ENCODE assay signal across 1 cellular context in the genomic region with DNA sequence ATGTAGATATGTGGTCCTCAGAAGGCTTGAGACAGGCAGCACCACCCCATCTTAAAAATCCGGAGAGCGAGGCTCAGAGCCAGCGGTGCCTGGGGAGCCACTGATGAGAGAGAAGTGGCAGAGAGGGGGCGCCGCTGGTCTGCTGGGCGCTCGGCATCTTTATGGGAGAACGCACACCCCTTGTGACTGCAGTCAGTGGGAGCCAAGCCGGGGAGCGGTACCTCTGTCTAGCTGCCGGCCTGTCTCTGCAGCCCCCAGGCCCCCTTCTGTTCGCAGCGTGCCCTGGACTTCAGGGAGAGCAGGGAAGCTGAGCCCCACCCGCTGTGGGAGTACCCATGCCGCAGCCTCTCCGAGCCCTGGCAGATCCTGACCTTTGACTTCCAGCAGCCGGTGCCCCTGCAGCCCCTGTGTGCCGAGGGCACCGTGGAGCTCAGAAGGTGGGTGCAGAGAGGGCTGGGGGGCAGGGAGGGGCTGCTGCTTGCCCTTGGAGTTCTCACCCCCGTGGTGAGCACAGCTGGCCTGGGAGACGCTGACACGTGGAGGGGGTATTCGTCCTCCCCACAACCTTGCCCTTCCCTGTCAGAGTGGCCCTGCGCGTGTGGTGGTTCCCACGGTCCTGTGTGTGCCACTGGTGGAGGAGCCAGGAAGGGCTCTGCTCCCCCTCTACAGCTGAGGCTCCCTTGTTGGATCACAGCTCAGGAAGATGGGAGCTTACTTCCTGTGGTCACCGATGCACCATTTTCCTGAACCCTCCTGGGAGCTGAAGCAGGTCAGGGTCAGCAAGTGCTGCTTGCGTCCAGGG.
TF ChIP-seq lines count a peak whose summit lies in the region.

No MANE protein-coding gene starts in this region.

TF ChIP-seq in HCT116, 20 proteins besides CTCF, POLR2A, EP300 and RAD21:
- no peak for TF ChIP-seq CEBPB (IDR thresholded peaks at IDR 0.05; ENCODE audit: low read depth)
- no peak for TF ChIP-seq ZFX (IDR thresholded peaks at IDR 0.05)
- no peak for TF ChIP-seq CBX3 (IDR thresholded peaks at IDR 0.05; ENCODE audit: low read depth)
- no peak for TF ChIP-seq POLR2AphosphoS5 (IDR thresholded peaks at IDR 0.05; ENCODE audit: low read depth, low read length)
- no peak for TF ChIP-seq JUND (IDR thresholded peaks at IDR 0.05)
- TF ChIP-seq EGR1 (IDR thresholded peaks at IDR 0.05; ENCODE audit: low read depth), result no peak
- no peak for TF ChIP-seq ZBTB33 (IDR thresholded peaks at IDR 0.05; ENCODE audit: extremely low read depth, insufficient replicate concordance, low read length)
- no peak for TF ChIP-seq SIN3A (IDR thresholded peaks at IDR 0.05; ENCODE audit: low read depth)
- TF ChIP-seq REST (IDR thresholded peaks at IDR 0.05; ENCODE audit: low read depth), result no peak
- TF ChIP-seq SP1 (IDR thresholded peaks at IDR 0.05; ENCODE audit: low read depth), result no peak
- TF ChIP-seq ELF1 (IDR thresholded peaks at IDR 0.05; ENCODE audit: borderline replicate concordance, low read depth), result no peak
- TF ChIP-seq EZH2 (IDR thresholded peaks at IDR 0.05), result no peak
- no peak for TF ChIP-seq ATF3 (IDR thresholded peaks at IDR 0.05)
- no peak for TF ChIP-seq ZNF274 (IDR thresholded peaks at IDR 0.05; ENCODE audit: low read depth, low read length)
- no peak for TF ChIP-seq FOSL1 (IDR thresholded peaks at IDR 0.05; ENCODE audit: low read depth)
- no peak for TF ChIP-seq TCF7L2 (IDR thresholded peaks at IDR 0.05; ENCODE audit: borderline replicate concordance, extremely low read depth, insufficient read depth, insufficient read length)
- TF ChIP-seq SRF (IDR thresholded peaks at IDR 0.05; ENCODE audit: low read depth), result no peak
- no peak for TF ChIP-seq EZH2phosphoT487 (IDR thresholded peaks at IDR 0.05; ENCODE audit: borderline replicate concordance)
